15 cellular contexts compared by ENCODE assay signal in the genomic region with DNA sequence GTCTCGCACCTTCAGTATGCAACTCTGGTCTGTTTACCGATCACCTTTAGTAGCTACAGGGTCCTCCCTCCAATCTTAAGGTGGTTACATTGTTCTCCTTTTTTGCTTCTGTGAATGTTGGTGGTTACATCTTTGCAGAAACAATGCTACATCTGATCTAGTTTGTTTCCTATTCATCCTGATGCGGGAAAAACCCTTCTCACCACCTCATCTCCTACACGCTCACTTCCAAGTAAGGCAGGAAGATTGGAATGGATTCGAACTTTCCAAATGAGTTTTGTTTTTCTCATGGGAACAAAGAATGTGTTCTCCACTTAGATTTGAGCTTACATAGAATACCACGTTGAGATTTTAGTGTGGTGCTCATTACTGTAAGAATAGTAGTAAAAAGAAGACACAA. TPM values are rescaled to one million over a fixed set of nuclear protein-coding genes. Genes with fewer than 3 reads are reported as not detected.
A peak's percentile ranks its signal among the peaks of the same experiment; 100 is the strongest.
DNase-seq lines count a peak whose midpoint lies in the region; ATAC-seq and TF ChIP-seq lines count a peak whose summit lies in the region.
"Had no signal": no experiment of that assay in that cellular context is flagged by ENCODE, and none has a peak within 500 bp of the region (broad histone marks: within the 10 kb centered on the region; RNA-seq: fewer than 3 reads in every experiment).

No MANE protein-coding gene starts in this region.

- H3K9me3 ChIP-seq in BE2C, result no peaks in the 10 kb centered on the region
- H3K9me3 ChIP-seq: MG63, Peyer's patch had no signal

- no peaks in the 10 kb centered on the region for H3K9me3 Mint-ChIP-seq in activated naive CD4-positive, alpha-beta T cell treated with anti-CD3 and anti-CD28 coated beads for 36 hours
- H3K9me3 Mint-ChIP-seq in activated naive CD4-positive, alpha-beta T cell treated with anti-CD3 and anti-CD28 coated beads, Interleukin-2, amount 10 ng/mL, durations not matched to agents 7 days and 5 days, result no peaks in the 10 kb centered on the region
- no peaks in the 10 kb centered on the region for H3K9me3 Mint-ChIP-seq in activated CD4-positive, alpha-beta memory T cell treated with anti-CD3 and anti-CD28 coated beads, Interleukin-2, amount 10 ng/mL, durations not matched to agents 7 days and 5 days
- no peaks in the 10 kb centered on the region for H3K9me3 Mint-ChIP-seq in effector memory CD8-positive, alpha-beta T cell

- TF ChIP-seq CTCF in BE2C (IDR thresholded peaks at IDR 0.05; ENCODE audit: low read depth, low read length), result no peak

- no peak overlapping the region for H3K4me3 Mint-ChIP-seq in activated naive CD4-positive, alpha-beta T cell treated with anti-CD3 and anti-CD28 coated beads for 36 hours
- H3K4me3 Mint-ChIP-seq in activated naive CD4-positive, alpha-beta T cell treated with anti-CD3 and anti-CD28 coated beads, Interleukin-2, amount 10 ng/mL, durations not matched to agents 7 days and 5 days, result no peak overlapping the region
- H3K4me3 Mint-ChIP-seq in activated CD4-positive, alpha-beta memory T cell treated with anti-CD3 and anti-CD28 coated beads, Interleukin-2, amount 10 ng/mL, durations not matched to agents 7 days and 5 days, result no peak overlapping the region
- H3K4me3 Mint-ChIP-seq in effector memory CD8-positive, alpha-beta T cell, result no peak overlapping the region
- H3K4me3 Mint-ChIP-seq: B cell had no signal

- POLR2A ChIA-PET in activated CD4-positive, alpha-beta memory T cell treated with anti-CD3 and anti-CD28 coated beads, Interleukin-2, amount 10 ng/mL, durations not matched to agents 7 days and 5 days (lab: Charles Lee), result interaction anchor here (1.0 to 2.3 kb wide), 2 partner anchors 14 to 118 kb away, joined by 3 to 13 read pairs; partner anchors contain the start of gene ZC3H18

- no peaks in the 10 kb centered on the region for H3K27me3 ChIP-seq in BE2C
- H3K27me3 ChIP-seq: MG63, Peyer's patch had no signal

- H3K4me1 Mint-ChIP-seq in activated naive CD4-positive, alpha-beta T cell treated with anti-CD3 and anti-CD28 coated beads for 36 hours (ENCODE audit: low read depth), result peaks cover 42% of the 10 kb centered on the region
- peaks cover 28% of the 10 kb centered on the region for H3K4me1 Mint-ChIP-seq in activated naive CD4-positive, alpha-beta T cell treated with anti-CD3 and anti-CD28 coated beads, Interleukin-2, amount 10 ng/mL, durations not matched to agents 7 days and 5 days
- peaks cover 64% of the 10 kb centered on the region for H3K4me1 Mint-ChIP-seq in activated CD4-positive, alpha-beta memory T cell treated with anti-CD3 and anti-CD28 coated beads, Interleukin-2, amount 10 ng/mL, durations not matched to agents 7 days and 5 days
- H3K4me1 Mint-ChIP-seq in effector memory CD8-positive, alpha-beta T cell (ENCODE audit: low read depth in 2 of 2), result peaks cover 36 to 41% of the 10 kb centered on the region in 2 donors

- no peak for ATAC-seq in effector memory CD8-positive, alpha-beta T cell (replicated peaks)
- ATAC-seq in Right ventricle myocardium superior (ENCODE audit: poor library complexity), result no peak

- CTCF ChIA-PET in activated naive CD4-positive, alpha-beta T cell treated with anti-CD3 and anti-CD28 coated beads for 36 hours (lab: Charles Lee), result no interaction called here
- CTCF ChIA-PET in activated naive CD4-positive, alpha-beta T cell treated with anti-CD3 and anti-CD28 coated beads, Interleukin-2, amount 10 ng/mL, durations not matched to agents 7 days and 5 days (lab: Charles Lee), result no interaction called here
- CTCF ChIA-PET in activated CD4-positive, alpha-beta memory T cell treated with anti-CD3 and anti-CD28 coated beads, Interleukin-2, amount 10 ng/mL, durations not matched to agents 7 days and 5 days (lab: Charles Lee), result no interaction called here

- H3K4me1 ChIP-seq in BE2C, result no peaks in the 10 kb centered on the region
- H3K4me1 ChIP-seq: Peyer's patch had no signal

- intact Hi-C loops in activated naive CD4-positive, alpha-beta T cell treated with anti-CD3 and anti-CD28 coated beads for 36 hours (cut with micrococcal nuclease), result no loop called here
- intact Hi-C loops in Right ventricle myocardium superior (cut with DNase I), result no loop called here

- H3K27me3 Mint-ChIP-seq in activated naive CD4-positive, alpha-beta T cell treated with anti-CD3 and anti-CD28 coated beads for 36 hours (ENCODE audit: low read depth), result no peaks in the 10 kb centered on the region
- no peaks in the 10 kb centered on the region for H3K27me3 Mint-ChIP-seq in activated naive CD4-positive, alpha-beta T cell treated with anti-CD3 and anti-CD28 coated beads, Interleukin-2, amount 10 ng/mL, durations not matched to agents 7 days and 5 days
- no peaks in the 10 kb centered on the region for H3K27me3 Mint-ChIP-seq in activated CD4-positive, alpha-beta memory T cell treated with anti-CD3 and anti-CD28 coated beads, Interleukin-2, amount 10 ng/mL, durations not matched to agents 7 days and 5 days
- no peaks in the 10 kb centered on the region for H3K27me3 Mint-ChIP-seq in effector memory CD8-positive, alpha-beta T cell
- H3K27me3 Mint-ChIP-seq: B cell had no signal

- no peak for DNase-seq in activated naive CD4-positive, alpha-beta T cell treated with anti-CD3 and anti-CD28 coated beads for 36 hours
- no peak for DNase-seq in activated naive CD4-positive, alpha-beta T cell treated with anti-CD3 and anti-CD28 coated beads, Interleukin-2, amount 10 ng/mL, durations not matched to agents 7 days and 5 days
- no peak for DNase-seq in activated CD4-positive, alpha-beta memory T cell treated with anti-CD3 and anti-CD28 coated beads, Interleukin-2, amount 10 ng/mL, durations not matched to agents 7 days and 5 days
- DNase-seq in effector memory CD8-positive, alpha-beta T cell, result no peak
- DNase-seq in Right ventricle myocardium superior (no peak), UCSD-AML1 (lab: John Stamatoyannopoulos, UW; ENCODE audit: unreplicated experiment) (no peak), BE2C (no peak)
- DNase-seq: MG63, NCI-H1092 treated with DMSO at 0.1 percent for 48 hours, NCI-H446, NCI-H748 treated with DMSO at 0.1 percent for 48 hours, Peyer's patch, SHP77 had no signal

- peaks cover 27% of the 10 kb centered on the region for H3K36me3 Mint-ChIP-seq in activated naive CD4-positive, alpha-beta T cell treated with anti-CD3 and anti-CD28 coated beads for 36 hours (ENCODE audit: low read depth)
- H3K36me3 Mint-ChIP-seq in activated naive CD4-positive, alpha-beta T cell treated with anti-CD3 and anti-CD28 coated beads, Interleukin-2, amount 10 ng/mL, durations not matched to agents 7 days and 5 days, result peaks cover 44% of the 10 kb centered on the region
- H3K36me3 Mint-ChIP-seq in activated CD4-positive, alpha-beta memory T cell treated with anti-CD3 and anti-CD28 coated beads, Interleukin-2, amount 10 ng/mL, durations not matched to agents 7 days and 5 days (ENCODE audit: low read depth), result peaks cover 70% of the 10 kb centered on the region
- peaks cover 37% of the 10 kb centered on the region for H3K36me3 Mint-ChIP-seq in effector memory CD8-positive, alpha-beta T cell (ENCODE audit: insufficient read depth)

- H3K27ac Mint-ChIP-seq in activated naive CD4-positive, alpha-beta T cell treated with anti-CD3 and anti-CD28 coated beads for 36 hours, result peak overlapping the region; percentile 18
- H3K27ac Mint-ChIP-seq in activated naive CD4-positive, alpha-beta T cell treated with anti-CD3 and anti-CD28 coated beads, Interleukin-2, amount 10 ng/mL, durations not matched to agents 7 days and 5 days, result no peak overlapping the region
- peak overlapping the region; percentile 70 for H3K27ac Mint-ChIP-seq in activated CD4-positive, alpha-beta memory T cell treated with anti-CD3 and anti-CD28 coated beads, Interleukin-2, amount 10 ng/mL, durations not matched to agents 7 days and 5 days
- peak overlapping the region; percentile 35 to 38 for H3K27ac Mint-ChIP-seq in effector memory CD8-positive, alpha-beta T cell

- H3K36me3 ChIP-seq in BE2C, result peaks cover 79% of the 10 kb centered on the region

- H3K4me3 ChIP-seq in BE2C (ENCODE audit: low read depth, low read length), result no peak overlapping the region
- H3K4me3 ChIP-seq: MG63, Peyer's patch had no signal

RNA-seq across cellular contexts. Expression of gene ZC3H18, which starts 14.5 kb away (rescaled TPM):
- 10 to 100 TPM; 55.8 to 58.5 TPM for total RNA-seq in activated naive CD4-positive, alpha-beta T cell treated with anti-CD3 and anti-CD28 coated beads for 36 hours
- 10 to 100 TPM; 75.9 to 78.6 TPM for total RNA-seq in activated CD4-positive, alpha-beta memory T cell treated with anti-CD3 and anti-CD28 coated beads, Interleukin-2, amount 10 ng/mL, durations not matched to agents 7 days and 5 days
- 23.5 TPM for total RNA-seq in Right ventricle myocardium superior
- polyA plus RNA-seq in BE2C (2012; ENCODE audit: insufficient read depth, insufficient read length, low read depth), result 108 TPM

RNA-seq across cellular contexts. Expression of gene IL17C, which starts 53.7 kb away (rescaled TPM):
- not detected for total RNA-seq in activated naive CD4-positive, alpha-beta T cell treated with anti-CD3 and anti-CD28 coated beads for 36 hours
- under 1 TPM; 0.23 to 0.43 TPM for total RNA-seq in activated CD4-positive, alpha-beta memory T cell treated with anti-CD3 and anti-CD28 coated beads, Interleukin-2, amount 10 ng/mL, durations not matched to agents 7 days and 5 days
- not detected for total RNA-seq in Right ventricle myocardium superior
- not detected for polyA plus RNA-seq in BE2C (2012; ENCODE audit: insufficient read depth, insufficient read length, low read depth)
- total RNA-seq: H4, Peyer's patch had no signal
